Comparison of ENCODE assay signal across 8 cellular contexts in the genomic region with DNA sequence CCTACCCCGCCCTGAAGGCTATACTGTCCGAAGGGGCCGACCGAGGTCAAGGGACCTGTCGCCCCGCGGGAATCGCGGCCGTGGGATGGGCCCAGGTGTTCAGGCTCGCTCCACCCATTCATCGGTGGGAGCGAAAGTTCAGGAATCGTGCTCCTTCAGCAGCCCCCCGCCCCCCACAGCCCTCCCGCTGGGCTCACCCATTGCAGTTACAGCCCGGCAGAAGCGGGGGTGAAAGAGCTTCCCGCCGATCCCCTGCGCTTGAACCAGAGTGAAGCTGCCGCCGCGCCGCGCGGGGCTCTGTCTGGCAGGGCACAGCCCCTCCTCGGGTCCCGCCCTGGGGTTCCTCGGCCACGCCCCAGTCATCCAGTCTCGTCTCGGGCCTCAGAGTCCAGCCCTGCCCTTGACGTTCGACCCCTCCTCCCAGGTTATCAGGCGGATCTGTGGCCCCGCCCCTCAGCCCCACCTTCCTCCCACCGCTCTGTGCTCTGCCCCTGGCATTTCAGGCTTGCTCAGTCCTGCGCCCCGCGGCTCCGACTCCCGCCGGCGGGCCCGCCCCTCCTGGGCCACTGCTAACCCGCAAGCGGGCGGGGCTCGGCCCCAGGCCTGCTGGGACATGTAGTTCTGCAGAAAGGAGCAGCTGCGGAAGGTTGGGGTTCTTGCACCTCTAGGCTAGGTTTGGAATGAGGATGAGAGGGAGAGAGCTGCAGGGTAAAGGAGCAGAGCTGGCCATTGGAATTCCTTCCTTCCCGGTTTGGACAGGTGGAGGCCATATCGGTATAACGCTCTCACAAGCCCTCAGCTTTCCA. TPM values are rescaled to one million over a fixed set of nuclear protein-coding genes. Genes with fewer than 3 reads are reported as not detected.
DNase-seq lines count a peak whose midpoint lies in the region; ATAC-seq and TF ChIP-seq lines count a peak whose summit lies in the region.

Gene MYORG (minus strand): TSS at position 303 of the 806 bp plus-strand sequence. CDS start 3,955 bp downstream, outside the sequence.

- H3K27ac ChIP-seq in AG04450 (ENCODE audit: low read depth, low read length) (no peak within 1 kb of the TSS), caudate nucleus (ENCODE audit: low read depth, low read length) (peak within 1 kb of the TSS; percentile 65)

- POLR2A ChIA-PET in AG04450 (lab: Yijun Ruan, JAX), result interaction anchor here (0.6 to 1.2 kb wide), 3 partner anchors 198 to 260 kb away, joined by 3 to 5 read pairs (median 5); partner anchors contain the start of gene UBAP1

- DNase-seq in AG04450 (ENCODE audit: low read depth, low spot score), result peak; percentile 27
- DNase-seq in NCI-H2227 (lab: John Stamatoyannopoulos, UW; ENCODE audit: unreplicated experiment), result peak; percentile 92
- peak; percentile 43 to 98 (median 93) for DNase-seq in caudate nucleus (lab: John Stamatoyannopoulos, UW)
- DNase-seq in iris pigment epithelial cell (ENCODE audit: low read depth), result peak; percentile 86
- DNase-seq in stimulated activated CD4-positive, alpha-beta T cell treated with anti-CD3 and anti-CD28 coated beads, Interleukin-12 subunit alpha, Interleukin-12 subunit beta, amount 100 ng/mL, for 24 hours (ENCODE audit: low read depth in 2 of 2), result peak; percentile 91 to 98

- TF ChIP-seq CTCF in AG04450 (IDR thresholded peaks at IDR 0.05; ENCODE audit: low read depth, low read length) (no peak), WI38 (IDR thresholded peaks at IDR 0.05; ENCODE audit: low read depth, low read length) (no peak)

- H3K9me3 ChIP-seq in AG04450 (ENCODE audit: control insufficient read depth, insufficient read depth, low read length), result peaks cover 10% of the 10 kb centered on the region

- H3K4me3 ChIP-seq in AG04450 (ENCODE audit: low read depth, low read length) (peak within 1 kb of the TSS; percentile 75), WI38 (ENCODE audit: low read depth, low read length) (peak within 1 kb of the TSS; percentile 66)

- peaks cover 28% of the 10 kb centered on the region for H3K27me3 ChIP-seq in AG04450 (ENCODE audit: control insufficient read depth, insufficient read depth, low read length)

- CTCF ChIA-PET in AG04450 (lab: Charles Lee), result interaction anchor here (1.0 to 6.5 kb wide), 3 partner anchors 27 to 257 kb away, joined by 3 to 59 read pairs (median 11); no protein-coding TSS in a partner anchor

- ATAC-seq in GM18873 (IDR thresholded peaks at IDR 0.05; ENCODE audit: low FRiP score, unreplicated experiment), result peak; percentile 69
- peak; percentile 87 for ATAC-seq in HG03135 (IDR thresholded peaks at IDR 0.05; ENCODE audit: unreplicated experiment)

RNA-seq across cellular contexts. Expression of gene MYORG, which starts in this region (rescaled TPM):
- polyA plus RNA-seq in AG04450 (2011; rRNA removed), result 0.19 and 0.22 TPM in 2 replicates
- polyA minus RNA-seq in AG04450 (2011; rRNA and poly(A)+ RNA removed), result 0.18 and 0.39 TPM in 2 replicates

Comparison
In these comparisons a context has a peak if more than half of its experiments do, and no peak if none do; other contexts are left out.
1. Peak in DNase-seq and H3K4me3 ChIP-seq in AG04450; RNA of the gene not detected or under 1 TPM.
2. DNase-seq: peak in every context shown above with its lines; median percentile 94 in stimulated activated CD4-positive, alpha-beta T cell treated with anti-CD3 and anti-CD28 coated beads, Interleukin-12 subunit alpha, Interleukin-12 subunit beta, amount 100 ng/mL, for 24 hours; 93 in caudate nucleus; 92 in NCI-H2227; 86 in iris pigment epithelial cell; 27 in AG04450.